Comparison of ENCODE assay signal across 8 cellular contexts in genomic region chr19:1081301-1082164, GRCh38. TPM values are rescaled to one million over a fixed set of nuclear protein-coding genes. Genes with fewer than 3 reads are reported as not detected.
DNase-seq lines count a peak whose midpoint lies in the region; ATAC-seq and TF ChIP-seq lines count a peak whose summit lies in the region.
"Had no signal": no experiment of that assay in that cellular context is flagged by ENCODE, and none has a peak within 500 bp of the region (broad histone marks: within the 10 kb centered on the region; RNA-seq: fewer than 3 reads in every experiment).

No MANE protein-coding gene starts in this region.

- H3K4me3 Mint-ChIP-seq in activated naive CD4-positive, alpha-beta T cell treated with anti-CD3 and anti-CD28 coated beads, Interleukin-2, amount 50 U/mL, for 24 hours, result peak overlapping the region; percentile 33

- no peak for DNase-seq in activated naive CD4-positive, alpha-beta T cell treated with anti-CD3 and anti-CD28 coated beads, Interleukin-2, amount 50 U/mL, for 72 hours (ENCODE audit: low spot score in 2 of 2)
- DNase-seq in left ventricle myocardium superior (peak; percentile 26), testis (no peak), GM10266 (ENCODE audit: extremely low spot score) (no peak)
- DNase-seq in activated T-cell treated with anti-CD3 and anti-CD28 coated beads, Interleukin-2, amount 50 U/mL, for 48 hours, result no peak

- no peaks in the 10 kb centered on the region for H3K27me3 ChIP-seq in testis

- H3K9me3 Mint-ChIP-seq in activated naive CD4-positive, alpha-beta T cell treated with anti-CD3 and anti-CD28 coated beads, Interleukin-2, amount 50 U/mL, for 24 hours, result no peaks in the 10 kb centered on the region
- no peaks in the 10 kb centered on the region for H3K9me3 Mint-ChIP-seq in activated naive CD4-positive, alpha-beta T cell treated with anti-CD3 and anti-CD28 coated beads, Interleukin-2, amount 50 U/mL, for 72 hours
- H3K9me3 Mint-ChIP-seq: stimulated activated naive CD8-positive, alpha-beta T cell treated with anti-CD3 and anti-CD28 coated beads, Interleukin-15, amount 100 ng/mL, for 72 hours had no signal

- H3K36me3 Mint-ChIP-seq in activated naive CD4-positive, alpha-beta T cell treated with anti-CD3 and anti-CD28 coated beads, Interleukin-2, amount 50 U/mL, for 24 hours, result peaks cover 6% of the 10 kb centered on the region
- peaks cover 11 to 42% of the 10 kb centered on the region in 2 donors for H3K36me3 Mint-ChIP-seq in activated naive CD4-positive, alpha-beta T cell treated with anti-CD3 and anti-CD28 coated beads, Interleukin-2, amount 50 U/mL, for 72 hours

- no peaks in the 10 kb centered on the region for H3K36me3 ChIP-seq in testis (ENCODE audit: low read depth, missing control alignments)

- intact Hi-C loops in left ventricle myocardium superior (cut with micrococcal nuclease) (no loop called here), testis (cut with DNase I; ENCODE audit: low total_unique reads) (no loop called here)

- no peak for TF ChIP-seq POLR2A in testis (IDR thresholded peaks at IDR 0.05)

- no peaks in the 10 kb centered on the region for H3K27me3 Mint-ChIP-seq in activated naive CD4-positive, alpha-beta T cell treated with anti-CD3 and anti-CD28 coated beads, Interleukin-2, amount 50 U/mL, for 24 hours
- H3K27me3 Mint-ChIP-seq: stimulated activated naive CD8-positive, alpha-beta T cell treated with anti-CD3 and anti-CD28 coated beads, Interleukin-15, amount 100 ng/mL, for 72 hours had no signal

- ATAC-seq in activated naive CD4-positive, alpha-beta T cell treated with anti-CD3 and anti-CD28 coated beads, Interleukin-2, amount 50 U/mL, for 72 hours, result no peak
- ATAC-seq in left ventricle myocardium superior, result no peak

- 15 to 51% methylated on average over 23 to 55 of the region's 58 CpGs for WGBS in testis, 2 donors

- peaks cover 51% of the 10 kb centered on the region for H3K4me1 Mint-ChIP-seq in activated naive CD4-positive, alpha-beta T cell treated with anti-CD3 and anti-CD28 coated beads, Interleukin-2, amount 50 U/mL, for 24 hours

- no peaks in the 10 kb centered on the region for H3K9me3 ChIP-seq in testis
- H3K9me3 ChIP-seq: esophagus muscularis mucosa had no signal

- peak overlapping the region; percentile 15 to 21 for H3K4me3 ChIP-seq in testis

- TF ChIP-seq CTCF in testis (IDR thresholded peaks at IDR 0.05) (no peak), GM10266 (IDR thresholded peaks at IDR 0.05; ENCODE audit: control insufficient read depth, insufficient read depth, low read depth, missing control alignments) (no peak)

- H3K27ac ChIP-seq in testis, result no peak overlapping the region
- H3K27ac ChIP-seq: esophagus muscularis mucosa had no signal

- no peaks in the 10 kb centered on the region for H3K4me1 ChIP-seq in testis

- H3K27ac Mint-ChIP-seq in activated naive CD4-positive, alpha-beta T cell treated with anti-CD3 and anti-CD28 coated beads, Interleukin-2, amount 50 U/mL, for 24 hours, result peak overlapping the region; percentile 86
- peak overlapping the region in 1 of 2 donors; percentile 54 for H3K27ac Mint-ChIP-seq in activated naive CD4-positive, alpha-beta T cell treated with anti-CD3 and anti-CD28 coated beads, Interleukin-2, amount 50 U/mL, for 72 hours

RNA-seq across cellular contexts. Expression of gene POLR2E, which starts 13.6 kb away (rescaled TPM):
- total RNA-seq in activated naive CD4-positive, alpha-beta T cell treated with anti-CD3 and anti-CD28 coated beads, Interleukin-2, amount 50 U/mL, for 72 hours, result 100 to 1,000 TPM; 248 to 259 TPM
- 148 TPM for total RNA-seq in left ventricle myocardium superior
- total RNA-seq in testis, result 100 to 1,000 TPM in 1 of 2 donors, 10 to 100 TPM in 1; 96.5 to 143 TPM
- 246 TPM for polyA plus RNA-seq in testis (ENCODE audit: insufficient read depth, low read depth, low replicate concordance)

RNA-seq across cellular contexts. Expression of gene ARHGAP45, which starts 14.6 kb away (rescaled TPM):
- total RNA-seq in activated naive CD4-positive, alpha-beta T cell treated with anti-CD3 and anti-CD28 coated beads, Interleukin-2, amount 50 U/mL, for 72 hours, result 100 to 1,000 TPM; 171 to 174 TPM
- total RNA-seq in left ventricle myocardium superior, result 6.0 TPM
- 10 to 100 TPM; 20.7 to 31.7 TPM for total RNA-seq in testis
- polyA plus RNA-seq in testis (ENCODE audit: insufficient read depth, low read depth, low replicate concordance), result 14.1 TPM

RNA-seq across cellular contexts. Expression of gene GPX4, which starts 22.3 kb away (rescaled TPM):
- 100 to 1,000 TPM; 154 to 316 TPM for total RNA-seq in activated naive CD4-positive, alpha-beta T cell treated with anti-CD3 and anti-CD28 coated beads, Interleukin-2, amount 50 U/mL, for 72 hours
- total RNA-seq in left ventricle myocardium superior (337 TPM), testis (1,000 to 10,000 TPM; 1,153 to 1,773 TPM)
- polyA plus RNA-seq in testis (ENCODE audit: insufficient read depth, low read depth, low replicate concordance), result 1,893 TPM

RNA-seq across cellular contexts. Expression of gene ABCA7, which starts 41.6 kb away (rescaled TPM):
- 100 to 1,000 TPM in 1 of 2 donors, 10 to 100 TPM in 1; 17.8 to 105 TPM for total RNA-seq in activated naive CD4-positive, alpha-beta T cell treated with anti-CD3 and anti-CD28 coated beads, Interleukin-2, amount 50 U/mL, for 72 hours
- total RNA-seq in left ventricle myocardium superior (9.4 TPM), testis (10 to 100 TPM; 12.1 to 14.6 TPM)
- polyA plus RNA-seq in testis (ENCODE audit: insufficient read depth, low read depth, low replicate concordance), result 7.3 TPM

RNA-seq across cellular contexts. Expression of gene CNN2, which starts 55.1 kb away (rescaled TPM):
- total RNA-seq in activated naive CD4-positive, alpha-beta T cell treated with anti-CD3 and anti-CD28 coated beads, Interleukin-2, amount 50 U/mL, for 72 hours, result 100 to 1,000 TPM; 187 to 254 TPM
- total RNA-seq in left ventricle myocardium superior (94.0 TPM), testis (10 to 100 TPM; 19.1 to 28.0 TPM)
- 36.4 TPM for polyA plus RNA-seq in testis (ENCODE audit: insufficient read depth, low read depth, low replicate concordance)

Comparison
In these comparisons a context has a peak if more than half of its experiments do, and no peak if none do; other contexts are left out.
1. RNA of gene ARHGAP45, which starts 14.6 kb away (total RNA-seq): 171 to 174 TPM in activated naive CD4-positive, alpha-beta T cell treated with anti-CD3 and anti-CD28 coated beads, Interleukin-2, amount 50 U/mL, for 72 hours; 20.7 to 31.7 TPM in testis and 6.0 TPM in left ventricle myocardium superior (single experiment); every median in the first group is over 4 times any median in the second.